Comparison of ENCODE assay signal across 23 cellular contexts in genomic region chr10:12088919-12089318, GRCh38.
"Had no signal": no experiment of that assay in that cellular context is flagged by ENCODE, and none has a peak within 500 bp of the region (broad histone marks: within the 10 kb centered on the region; RNA-seq: fewer than 3 reads in every experiment).

No MANE protein-coding gene starts in this region.

- ATAC-seq: activated CD8-positive, alpha-beta T cell treated with anti-CD3 and anti-CD28 coated beads, Interleukin-2, amount 10 ng/mL, durations not matched to agents 7 days and 5 days; activated naive CD4-positive, alpha-beta T cell treated with anti-CD3 and anti-CD28 coated beads, Interleukin-2, amount 50 U/mL, for 72 hours; Panc1 had no signal

- H3K4me3 Mint-ChIP-seq: activated CD8-positive, alpha-beta T cell treated with anti-CD3 and anti-CD28 coated beads, Interleukin-2, amount 10 ng/mL, durations not matched to agents 7 days and 5 days; T-helper 1 cell treated with Interleukin-12 subunit alpha and Interleukin-12 subunit beta and Interleukin-4 antibody, amounts not matched to agents 30 μg/mL and 1 μg/mL, for 36 hours had no signal

- H3K9me3 ChIP-seq: SJCRH30 had no signal

- H3K4me1 ChIP-seq: SJCRH30 had no signal

- H3K27ac Mint-ChIP-seq: activated CD8-positive, alpha-beta T cell treated with anti-CD3 and anti-CD28 coated beads, Interleukin-2, amount 10 ng/mL, durations not matched to agents 7 days and 5 days; T-helper 1 cell treated with Interleukin-12 subunit alpha and Interleukin-12 subunit beta and Interleukin-4 antibody, amounts not matched to agents 30 μg/mL and 1 μg/mL, for 36 hours had no signal

- H3K4me3 ChIP-seq: cardiac muscle cell, SJCRH30 had no signal

- DNase-seq: activated CD4-positive, alpha-beta T cell treated with anti-CD3 and anti-CD28 coated beads for 48 hours; activated CD4-positive, alpha-beta T cell treated with anti-CD3 and anti-CD28 coated beads, Interleukin-2, amount 50 U/mL, for 4 hours; activated CD4-positive, CD25-positive, alpha-beta regulatory T cell treated with anti-CD3 and anti-CD28 coated beads, Interleukin-2, amount 50 U/mL, for 72 hours; activated CD8-positive, alpha-beta memory T cell treated with anti-CD3 and anti-CD28 coated beads, Interleukin-2, amount 50 U/mL, for 48 hours; activated CD8-positive, alpha-beta T cell treated with anti-CD3 and anti-CD28 coated beads, Interleukin-2, amount 10 ng/mL, durations not matched to agents 7 days and 5 days; activated T-cell treated with anti-CD3 and anti-CD28 coated beads, Interleukin-2, amount 50 U/mL, for 1 hour; brain microvascular endothelial cell; KG1; NCI-H1048; NCI-H1417; NCI-H1930; NCI-H2171 treated with DMSO at 0.1 percent for 48 hours; NCI-H226; NCI-H510A; NCI-H526 treated with DMSO at 0.1 percent for 48 hours; NCI-H82; Right ventricle myocardium superior; SJCRH30 had no signal

- H3K27me3 ChIP-seq: brain microvascular endothelial cell, cardiac muscle cell, SJCRH30 had no signal

- H3K9me3 Mint-ChIP-seq: activated naive CD4-positive, alpha-beta T cell treated with anti-CD3 and anti-CD28 coated beads, Interleukin-2, amount 50 U/mL, for 72 hours; T-helper 1 cell treated with Interleukin-12 subunit alpha and Interleukin-12 subunit beta and Interleukin-4 antibody, amounts not matched to agents 30 μg/mL and 1 μg/mL, for 36 hours had no signal

- H3K27ac ChIP-seq: brain microvascular endothelial cell, cardiac muscle cell, RWPE1, SJCRH30 had no signal
